In genomic region chrX:74925210-74926088, GRCh38 we compare ENCODE assay signal across 8 cellular contexts. TPM values are rescaled to one million over a fixed set of nuclear protein-coding genes. Genes with fewer than 3 reads are reported as not detected.
DNase-seq lines count a peak whose midpoint lies in the region; ATAC-seq, FAIRE-seq and TF ChIP-seq lines count a peak whose summit lies in the region.

NEXMIF (minus strand) TSS chrX:74925452.

- H3K9me3 Mint-ChIP-seq in stimulated activated naive B cell treated with anti-CD40 and anti-IgM and Interleukin-4, amounts not matched to agents 10 μg/mL and 1 μg/mL and 100 μg/mL, for 72 hours, result no peaks in the 10 kb centered on the region

- CTCF ChIA-PET in AG04450 (lab: Charles Lee), result no interaction called here

- TF ChIP-seq CTCF in AG04450 (IDR thresholded peaks at IDR 0.05; ENCODE audit: low read depth, low read length) (no peak), bronchial epithelial cell (IDR thresholded peaks at IDR 0.05; ENCODE audit: insufficient read depth, low read length, severe bottlenecking) (peak; percentile 25)

- H3K4me3 ChIP-seq in AG04450 (ENCODE audit: low read depth, low read length) (peak within 1 kb of the TSS; percentile 10), NT2/D1 (ENCODE audit: insufficient read length, low read depth) (peak within 1 kb of the TSS; percentile 38), bronchial epithelial cell (ENCODE audit: low read depth, low read length) (peak within 1 kb of the TSS; percentile 25)

- H3K27ac Mint-ChIP-seq in stimulated activated naive B cell treated with anti-CD40 and anti-IgM and Interleukin-4, amounts not matched to agents 10 μg/mL and 1 μg/mL and 100 μg/mL, for 72 hours, result peak within 1 kb of the TSS; percentile 69

- H3K4me3 Mint-ChIP-seq in stimulated activated naive B cell treated with anti-CD40 and anti-IgM and Interleukin-4, amounts not matched to agents 10 μg/mL and 1 μg/mL and 100 μg/mL, for 72 hours, result peak within 1 kb of the TSS; percentile 84 to 85

- H3K9me3 ChIP-seq in AG04450 (ENCODE audit: control insufficient read depth, insufficient read depth, low read length) (no peaks in the 10 kb centered on the region; the same call in 1 of the 2 replicates), NT2/D1 (ENCODE audit: insufficient read depth, low read length) (peaks cover 10% of the 10 kb centered on the region; the same call in 1 of the 2 replicates)

- H3K9ac ChIP-seq in NT2/D1 (ENCODE audit: insufficient read length, low read depth), result peak within 1 kb of the TSS; percentile 71

- no peaks in the 10 kb centered on the region for H3K4me1 ChIP-seq in NT2/D1 (ENCODE audit: insufficient read depth, insufficient read length)

- ATAC-seq in GM18517 (IDR thresholded peaks at IDR 0.05; ENCODE audit: unreplicated experiment) (peak; percentile 51), HG02981 (IDR thresholded peaks at IDR 0.05; ENCODE audit: unreplicated experiment) (peak; percentile 44), left lobe of liver (peak; percentile 86)
- peak; percentile 69 to 75 for ATAC-seq in stimulated activated naive B cell treated with anti-CD40 and anti-IgM and Interleukin-4, amounts not matched to agents 10 μg/mL and 1 μg/mL and 100 μg/mL, for 72 hours (replicated peaks)

- peaks cover 17 to 39% of the 10 kb centered on the region in 2 donors for H3K27me3 Mint-ChIP-seq in stimulated activated naive B cell treated with anti-CD40 and anti-IgM and Interleukin-4, amounts not matched to agents 10 μg/mL and 1 μg/mL and 100 μg/mL, for 72 hours

- no peak for DNase-seq in AG04450 (ENCODE audit: low read depth, low spot score)
- DNase-seq in NT2/D1 (ENCODE audit: low read depth, low spot score), result no peak
- peak; percentile 1 for DNase-seq in bronchial epithelial cell (ENCODE audit: low read depth)
- no peak for DNase-seq in left lobe of liver (ENCODE audit: low spot score)
- DNase-seq in stimulated activated naive B cell treated with anti-CD40 and anti-IgM and Interleukin-4, amounts not matched to agents 10 μg/mL and 1 μg/mL and 100 μg/mL, for 72 hours, result peak; percentile 13
- no peak for DNase-seq in HK-2 (ENCODE audit: unreplicated experiment)

- peaks cover 5% of the 10 kb centered on the region in 2 donors for H3K4me1 Mint-ChIP-seq in stimulated activated naive B cell treated with anti-CD40 and anti-IgM and Interleukin-4, amounts not matched to agents 10 μg/mL and 1 μg/mL and 100 μg/mL, for 72 hours

- H3K36me3 ChIP-seq in NT2/D1 (ENCODE audit: insufficient read depth, insufficient read length, low read length) (no peaks in the 10 kb centered on the region), bronchial epithelial cell (ENCODE audit: control insufficient read depth, insufficient read depth, low read length) (no peaks in the 10 kb centered on the region)

- H3K27me3 ChIP-seq in AG04450 (ENCODE audit: control insufficient read depth, insufficient read depth, low read length), result peaks cover 10% of the 10 kb centered on the region
- peaks cover 22% of the 10 kb centered on the region for H3K27me3 ChIP-seq in NT2/D1 (ENCODE audit: insufficient read depth, insufficient read length)
- H3K27me3 ChIP-seq in bronchial epithelial cell (ENCODE audit: control insufficient read depth, insufficient read depth, low read length), result peaks cover 1% of the 10 kb centered on the region

- POLR2A ChIA-PET in AG04450 (lab: Yijun Ruan, JAX), result no interaction called here

- no peak within 1 kb of the TSS for H3K27ac ChIP-seq in AG04450 (ENCODE audit: low read depth, low read length)

- H3K36me3 Mint-ChIP-seq in stimulated activated naive B cell treated with anti-CD40 and anti-IgM and Interleukin-4, amounts not matched to agents 10 μg/mL and 1 μg/mL and 100 μg/mL, for 72 hours, result no peaks in the 10 kb centered on the region

- no peak for FAIRE-seq in bronchial epithelial cell (lab: Jason Lieb, UNC)

RNA-seq across cellular contexts. Expression of gene NEXMIF, which starts in this region (rescaled TPM):
- polyA plus RNA-seq in AG04450 (2011; rRNA removed), result not detected in 2 replicates
- polyA minus RNA-seq in AG04450 (2011; rRNA and poly(A)+ RNA removed), result 0.05 TPM in 1 of 2 replicates, not detected in the other
- total RNA-seq in bronchial epithelial cell (under 0.01 TPM in 2 replicates), left lobe of liver (0.03 TPM)

Comparison
In these comparisons a context has a peak if more than half of its experiments do, and no peak if none do; other contexts are left out.
1. Peak in DNase-seq and H3K4me3 ChIP-seq in bronchial epithelial cell; RNA of the gene not detected or under 1 TPM.
2. Peak in ATAC-seq in left lobe of liver; RNA of the gene not detected or under 1 TPM.